Comparison of ENCODE assay signal across 26 cellular contexts in the genomic region with DNA sequence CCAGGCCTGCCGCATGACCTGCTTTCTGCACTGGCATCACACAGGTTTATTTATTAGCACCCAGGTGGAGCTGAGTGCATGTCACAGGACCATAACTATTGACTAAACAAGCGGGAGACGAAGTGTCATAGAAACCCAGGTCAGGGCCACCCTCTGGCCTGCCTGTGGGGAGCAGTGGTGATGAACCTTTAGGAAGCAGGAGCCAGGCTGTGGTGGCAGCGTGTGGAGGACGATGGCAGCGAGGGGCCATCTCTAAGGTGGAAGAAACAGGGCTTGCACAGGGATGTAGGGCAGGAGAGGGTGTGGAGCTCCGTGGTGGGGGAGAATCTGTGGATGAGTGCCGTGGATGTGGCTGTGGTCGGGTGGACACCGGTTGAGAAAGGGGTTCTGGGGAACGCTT.
"Had no signal": no experiment of that assay in that cellular context is flagged by ENCODE, and none has a peak within 500 bp of the region (broad histone marks: within the 10 kb centered on the region; RNA-seq: fewer than 3 reads in every experiment).

No MANE protein-coding gene starts in this region.

- H3K36me3 ChIP-seq: colonic mucosa, esophagus squamous epithelium, heart right ventricle, lower lobe of right lung, sigmoid colon, thoracic aorta, tibial nerve, upper lobe of left lung, vagina had no signal

- ATAC-seq: heart right ventricle; left colon; left ventricle myocardium superior; lower lobe of right lung; naive thymus-derived CD8-positive, alpha-beta T cell; psoas muscle; right cardiac atrium; stimulated activated naive B cell treated with anti-CD40 and anti-IgM and Interleukin-4, amounts not matched to agents 10 μg/mL and 1 μg/mL and 100 μg/mL, for 72 hours had no signal

- H3K27ac Mint-ChIP-seq: dendritic cell treated with granulocyte-macrophage colony-stimulating factor and Interleukin-4, amounts not matched to agents 40 ng/mL and 50 ng/mL, for 4 days; stimulated activated naive B cell treated with anti-CD40 and anti-IgM and Interleukin-4, amounts not matched to agents 10 μg/mL and 1 μg/mL and 100 μg/mL, for 72 hours; stimulated activated naive CD8-positive, alpha-beta T cell treated with anti-CD3 and anti-CD28 coated beads, Interleukin-15, Interleukin-2, amounts not matched to agents 100 ng/mL and 50 ng/mL, for 24 hours had no signal

- H3K36me3 Mint-ChIP-seq: naive thymus-derived CD8-positive, alpha-beta T cell; stimulated activated naive B cell treated with anti-CD40 and anti-IgM and Interleukin-4, amounts not matched to agents 10 μg/mL and 1 μg/mL and 100 μg/mL, for 72 hours had no signal

- H3K4me3 ChIP-seq: colonic mucosa, esophagus squamous epithelium, heart right ventricle, lower lobe of right lung, psoas muscle, sigmoid colon, thoracic aorta, tibial nerve, upper lobe of left lung, vagina had no signal

- H3K9me3 ChIP-seq: colonic mucosa, esophagus squamous epithelium, lower lobe of right lung, psoas muscle, sigmoid colon, thoracic aorta, tibial nerve, upper lobe of left lung, vagina had no signal

- H3K27me3 Mint-ChIP-seq: dendritic cell treated with granulocyte-macrophage colony-stimulating factor and Interleukin-4, amounts not matched to agents 40 ng/mL and 50 ng/mL, for 4 days; stimulated activated naive CD8-positive, alpha-beta T cell treated with anti-CD3 and anti-CD28 coated beads, Interleukin-15, Interleukin-2, amounts not matched to agents 100 ng/mL and 50 ng/mL, for 24 hours had no signal

- H3K27ac ChIP-seq: colonic mucosa, esophagus squamous epithelium, heart right ventricle, lower lobe of right lung, psoas muscle, sigmoid colon, thoracic aorta, tibial nerve, upper lobe of left lung, vagina had no signal

- H3K27me3 ChIP-seq: colonic mucosa, sigmoid colon, tibial nerve, upper lobe of left lung, vagina had no signal

- H3K9me3 Mint-ChIP-seq: stimulated activated naive CD8-positive, alpha-beta T cell treated with anti-CD3 and anti-CD28 coated beads, Interleukin-15, Interleukin-2, amounts not matched to agents 100 ng/mL and 50 ng/mL, for 24 hours had no signal

- H3K4me1 Mint-ChIP-seq: stimulated activated naive B cell treated with anti-CD40 and anti-IgM and Interleukin-4, amounts not matched to agents 10 μg/mL and 1 μg/mL and 100 μg/mL, for 72 hours had no signal

- H3K4me1 ChIP-seq: colonic mucosa, esophagus squamous epithelium, heart right ventricle, lower lobe of right lung, psoas muscle, sigmoid colon, tibial nerve, upper lobe of left lung, vagina had no signal

- DNase-seq: colonic mucosa; effector memory CD4-positive, alpha-beta T cell; erythroblast; esophagus squamous epithelium; foreskin melanocyte; glutamatergic neuron; heart right ventricle; hippocampal formation; kidney glomerular epithelial cell; left colon; left ventricle myocardium superior; lower lobe of right lung; naive thymus-derived CD8-positive, alpha-beta T cell; nucleus accumbens; psoas muscle; right cardiac atrium; sigmoid colon; stimulated activated CD4-positive, alpha-beta T cell treated with anti-CD3 and anti-CD28 coated beads, Interleukin-2, amount 100 ng/mL, for 24 hours; stimulated activated CD4-positive, alpha-beta T cell treated with anti-CD3 and anti-CD28 coated beads, Interleukin-4, amount 100 ng/mL, for 24 hours; stimulated activated naive B cell treated with anti-CD40 and anti-IgM and Interleukin-4, amounts not matched to agents 10 μg/mL and 1 μg/mL and 100 μg/mL, for 72 hours; upper lobe of left lung had no signal

- H3K4me3 Mint-ChIP-seq: dendritic cell treated with granulocyte-macrophage colony-stimulating factor and Interleukin-4, amounts not matched to agents 40 ng/mL and 50 ng/mL, for 4 days; naive thymus-derived CD8-positive, alpha-beta T cell; stimulated activated naive B cell treated with anti-CD40 and anti-IgM and Interleukin-4, amounts not matched to agents 10 μg/mL and 1 μg/mL and 100 μg/mL, for 72 hours; stimulated activated naive CD8-positive, alpha-beta T cell treated with anti-CD3 and anti-CD28 coated beads, Interleukin-15, Interleukin-2, amounts not matched to agents 100 ng/mL and 50 ng/mL, for 24 hours had no signal
